8 cellular contexts compared by ENCODE assay signal in the genomic region with DNA sequence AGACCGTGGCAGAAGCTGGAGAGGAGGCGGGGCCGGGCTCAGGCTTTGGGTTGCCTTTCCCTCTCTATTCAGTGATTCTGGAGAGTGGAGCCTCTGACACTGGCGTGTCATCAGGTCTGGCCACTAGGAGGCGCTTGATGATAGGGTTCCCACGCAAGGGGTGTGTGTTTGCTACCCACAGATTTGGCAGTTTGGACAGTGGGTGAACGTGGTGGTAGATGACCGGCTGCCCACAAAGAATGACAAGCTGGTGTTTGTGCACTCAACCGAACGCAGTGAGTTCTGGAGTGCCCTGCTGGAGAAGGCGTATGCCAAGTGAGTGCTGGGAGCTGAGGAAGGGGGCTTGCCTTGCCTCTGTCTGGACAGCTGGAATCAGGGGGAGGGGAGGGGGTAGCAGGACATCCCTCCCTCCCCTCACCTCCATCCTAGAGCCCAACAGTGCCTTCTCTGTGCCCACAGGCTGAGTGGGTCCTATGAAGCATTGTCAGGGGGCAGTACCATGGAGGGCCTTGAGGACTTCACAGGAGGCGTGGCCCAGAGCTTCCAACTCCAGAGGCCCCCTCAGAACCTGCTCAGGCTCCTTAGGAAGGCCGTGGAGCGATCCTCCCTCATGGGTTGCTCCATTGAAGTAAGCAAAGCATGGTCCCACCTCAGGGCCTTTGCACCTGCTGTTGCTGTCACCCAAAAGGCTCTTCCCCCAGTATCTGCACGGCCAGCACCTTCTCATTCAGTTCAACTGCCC. TPM values are rescaled to one million over a fixed set of nuclear protein-coding genes. Genes with fewer than 3 reads are reported as not detected.
DNase-seq lines count a peak whose midpoint lies in the region; ATAC-seq and TF ChIP-seq lines count a peak whose summit lies in the region.

No MANE protein-coding gene starts in this region.

- peak; percentile 90 for DNase-seq in Calu3
- peak; percentile 22 for DNase-seq in LNCaP clone FGC (ENCODE audit: low read depth)
- DNase-seq in SJCRH30: peak; percentile 86 to 95
- peak; percentile 92 for DNase-seq in activated effector memory CD4-positive, alpha-beta T cell treated with anti-CD3 and anti-CD28 coated beads, Interleukin-2, amount 50 U/mL, for 16 hours
- DNase-seq in germinal center (ENCODE audit: low spot score): peak; percentile 88
- DNase-seq in pons (ENCODE audit: low spot score): peak; percentile 76
- DNase-seq in type B pancreatic cell (ENCODE audit: extremely low spot score, unreplicated experiment): peak; percentile 82

- no peak overlapping the region for H3K4me3 Mint-ChIP-seq in Calu3 (ENCODE audit: low read depth, unreplicated experiment)
- H3K4me3 Mint-ChIP-seq in type B pancreatic cell: no peak overlapping the region

- H3K4me3 ChIP-seq in LNCaP clone FGC (ENCODE audit: low read depth, low read length): no peak overlapping the region
- H3K4me3 ChIP-seq in SJCRH30: no peak overlapping the region

- CTCF ChIA-PET in Calu3 (lab: Charles Lee): interaction anchor here (0.7 to 1.8 kb wide), 13 partner anchors 12 to 167 kb away, joined by 3 to 12 read pairs (median 3); a partner anchor contains a TSS

- H3K36me3 ChIP-seq in SJCRH30: no peaks in the 10 kb centered on the region

- H3K27me3 ChIP-seq in SJCRH30: no peaks in the 10 kb centered on the region; the same call in 1 of the 2 replicates

- H3K9me3 ChIP-seq in SJCRH30 (replicated peaks): no peaks in the 10 kb centered on the region

- H3K27ac Mint-ChIP-seq in Calu3 (ENCODE audit: unreplicated experiment) (no peak overlapping the region), type B pancreatic cell (peak overlapping the region; percentile 55)

- H3K36me3 Mint-ChIP-seq in Calu3 (ENCODE audit: insufficient read depth, unreplicated experiment) (no peaks in the 10 kb centered on the region), type B pancreatic cell (no peaks in the 10 kb centered on the region)

- H3K27ac ChIP-seq in SJCRH30: no peak overlapping the region

- ATAC-seq in GM21447 (IDR thresholded peaks at IDR 0.05; ENCODE audit: unreplicated experiment): peak; percentile 54

- BruUV-seq in Calu3 (replicated peaks; lab: Mats Ljungman, UMichigan): no TSS peak

- peaks cover 50% of the 10 kb centered on the region for H3K27me3 Mint-ChIP-seq in Calu3 (ENCODE audit: unreplicated experiment)
- peaks cover 10% of the 10 kb centered on the region for H3K27me3 Mint-ChIP-seq in type B pancreatic cell

- intact Hi-C loops in Calu3 (cut with micrococcal nuclease; ENCODE audit: unreplicated experiment): loop anchor here (1.0 to 5.0 kb wide), 3 partner anchors 44 to 165 kb away; a partner anchor contains a TSS

- peak; percentile 95 for TF ChIP-seq CTCF in Calu3 (IDR thresholded peaks at IDR 0.05; ENCODE audit: unreplicated experiment)
- TF ChIP-seq CTCF in LNCaP clone FGC (IDR thresholded peaks at IDR 0.05; ENCODE audit: control insufficient read depth, extremely low read depth, insufficient read depth): peak; percentile 81
- TF ChIP-seq CTCF in type B pancreatic cell (conservative IDR thresholded peaks at IDR 0.05): peak; percentile 93

- no peaks in the 10 kb centered on the region for H3K9me3 Mint-ChIP-seq in Calu3 (ENCODE audit: low read depth, unreplicated experiment)
- H3K9me3 Mint-ChIP-seq in type B pancreatic cell: no peaks in the 10 kb centered on the region

- H3K4me1 ChIP-seq in SJCRH30: peaks cover 5% of the 10 kb centered on the region; the same call in 1 of the 2 replicates

- peaks cover 11% of the 10 kb centered on the region for H3K4me1 Mint-ChIP-seq in Calu3 (ENCODE audit: low read depth, unreplicated experiment)
- peaks cover 6% of the 10 kb centered on the region for H3K4me1 Mint-ChIP-seq in type B pancreatic cell (ENCODE audit: unreplicated experiment)

RNA-seq across cellular contexts. Expression of a gene that starts 14.3 kb away (rescaled TPM):
- total RNA-seq in Calu3 (2022) (not detected in 2 replicates), type B pancreatic cell (ENCODE audit: low replicate concordance) (not detected in 2 replicates)
- 0.20 and 0.97 TPM in 2 replicates for total RNA-seq in SJCRH30 (2014; rRNA removed; shearing (Covaris generic))

RNA-seq across cellular contexts. Expression of a gene that starts 43.8 kb away (rescaled TPM):
- total RNA-seq in Calu3 (2022) (not detected in 2 replicates), type B pancreatic cell (ENCODE audit: low replicate concordance) (0.53 and 0.59 TPM in 2 replicates)
- total RNA-seq in SJCRH30 (2014; rRNA removed; shearing (Covaris generic)): 106 and 116 TPM in 2 replicates

RNA-seq across cellular contexts. Expression of a gene that starts 45.6 kb away (rescaled TPM):
- total RNA-seq in Calu3 (2022): 84.2 and 86.8 TPM in 2 replicates
- 11.5 TPM in 2 replicates for total RNA-seq in SJCRH30 (2014; rRNA removed; shearing (Covaris generic))
- 45.5 and 57.5 TPM in 2 replicates for total RNA-seq in type B pancreatic cell (ENCODE audit: low replicate concordance)

RNA-seq across cellular contexts. Expression of a gene that starts 45.7 kb away (rescaled TPM):
- total RNA-seq in Calu3 (2022): 98.9 and 103 TPM in 2 replicates
- 58.8 and 73.0 TPM in 2 replicates for total RNA-seq in SJCRH30 (2014; rRNA removed; shearing (Covaris generic))
- total RNA-seq in type B pancreatic cell (ENCODE audit: low replicate concordance): 45.5 and 53.7 TPM in 2 replicates

RNA-seq across cellular contexts. Expression of a gene that starts 50.5 kb away (rescaled TPM):
- total RNA-seq in Calu3 (2022) (90.1 and 92.8 TPM in 2 replicates), type B pancreatic cell (ENCODE audit: low replicate concordance) (33.6 and 50.9 TPM in 2 replicates)
- 102 and 109 TPM in 2 replicates for total RNA-seq in SJCRH30 (2014; rRNA removed; shearing (Covaris generic))

Comparison
In these comparisons a context has a peak if more than half of its experiments do, and no peak if none do; other contexts are left out.
1. DNase-seq: peak in every context shown above with its lines; median percentile 92 in activated effector memory CD4-positive, alpha-beta T cell treated with anti-CD3 and anti-CD28 coated beads, Interleukin-2, amount 50 U/mL, for 16 hours; 90 in SJCRH30; 90 in Calu3; 88 in germinal center; 82 in type B pancreatic cell; 76 in pons; 22 in LNCaP clone FGC.
2. RNA of a gene that starts 43.8 kb away (total RNA-seq): 106 to 116 TPM in SJCRH30; 0.53 to 0.59 TPM in type B pancreatic cell and not detected in Calu3; every median in the first group is over 10 times any median in the second.
3. Peak in every context shown above with its lines, with median percentiles within 50 percentile points of each other: CTCF ChIP-seq.